17 cellular contexts compared by ENCODE assay signal in genomic region chr4:86909945-86910344, GRCh38. TPM values are rescaled to one million over a fixed set of nuclear protein-coding genes. Genes with fewer than 3 reads are reported as not detected.
"Had no signal": no experiment of that assay in that cellular context is flagged by ENCODE, and none has a peak within 500 bp of the region (broad histone marks: within the 10 kb centered on the region; RNA-seq: fewer than 3 reads in every experiment).

No MANE protein-coding gene starts in this region.

- H3K27me3 ChIP-seq: adrenal gland, colonic mucosa, neutrophil, right lobe of liver, tibial nerve had no signal

- DNase-seq: activated CD4-positive, alpha-beta T cell treated with anti-CD3 and anti-CD28 coated beads, Interleukin-2, amount 50 U/mL, for 1 hour; activated CD4-positive, CD25-positive, alpha-beta regulatory T cell; activated naive CD4-positive, alpha-beta T cell treated with anti-CD3 and anti-CD28 coated beads, Interleukin-2, amount 10 ng/mL, durations not matched to agents 7 days and 5 days; adrenal gland; colonic mucosa; mucosa of descending colon; naive thymus-derived CD8-positive, alpha-beta T cell; right lobe of liver; stimulated activated CD4-positive, alpha-beta T cell treated with anti-CD3 and anti-CD28 coated beads, Interleukin-1b, Interleukin-23, amount 100 ng/mL, for 48 hours; stimulated activated naive B cell treated with anti-CD40 and anti-IgM and Interleukin-4, amounts not matched to agents 10 μg/mL and 1 μg/mL and 100 μg/mL, for 72 hours; T1000 had no signal

- H3K36me3 ChIP-seq: adrenal gland, colonic mucosa, neutrophil, right lobe of liver, tibial nerve had no signal

- ATAC-seq: mucosa of descending colon; naive thymus-derived CD8-positive, alpha-beta T cell had no signal

- H3K4me1 ChIP-seq: colonic mucosa, right lobe of liver had no signal

- H3K9me3 ChIP-seq: adrenal gland, colonic mucosa, mucosa of descending colon, neutrophil, right lobe of liver, tibial nerve had no signal

- H3K27me3 Mint-ChIP-seq: activated naive CD4-positive, alpha-beta T cell treated with anti-CD3 and anti-CD28 coated beads, Interleukin-2, amount 10 ng/mL, durations not matched to agents 7 days and 5 days; naive thymus-derived CD8-positive, alpha-beta T cell; progenitor cell of endocrine pancreas; stimulated activated naive B cell treated with anti-CD40 and anti-IgM and Interleukin-4, amounts not matched to agents 10 μg/mL and 1 μg/mL and 100 μg/mL, for 72 hours had no signal

- H3K27ac ChIP-seq: adrenal gland, colonic mucosa, neutrophil, right lobe of liver, tibial nerve had no signal

- H3K4me3 ChIP-seq: adrenal gland, colonic mucosa, mucosa of descending colon, right lobe of liver, tibial nerve had no signal

- H3K4me3 Mint-ChIP-seq: activated naive CD4-positive, alpha-beta T cell treated with anti-CD3 and anti-CD28 coated beads, Interleukin-2, amount 10 ng/mL, durations not matched to agents 7 days and 5 days; stimulated activated naive B cell treated with anti-CD40 and anti-IgM and Interleukin-4, amounts not matched to agents 10 μg/mL and 1 μg/mL and 100 μg/mL, for 72 hours had no signal

- H3K9me3 Mint-ChIP-seq: activated naive CD4-positive, alpha-beta T cell treated with anti-CD3 and anti-CD28 coated beads, Interleukin-2, amount 10 ng/mL, durations not matched to agents 7 days and 5 days; activated T-helper 2 cell treated with anti-CD3 and anti-CD28 coated beads, Interferon-gamma antibody, Interleukin-2, Interleukin-4, amounts not matched to agents 10 μg/mL and 5 μg/mL and 100 μg/mL, durations not matched to agents 14 hours and 24 hours and 36 hours; naive thymus-derived CD8-positive, alpha-beta T cell; stimulated activated naive B cell treated with anti-CD40 and anti-IgM and Interleukin-4, amounts not matched to agents 10 μg/mL and 1 μg/mL and 100 μg/mL, for 72 hours had no signal

- H3K36me3 Mint-ChIP-seq: activated naive CD4-positive, alpha-beta T cell treated with anti-CD3 and anti-CD28 coated beads, Interleukin-2, amount 10 ng/mL, durations not matched to agents 7 days and 5 days; stimulated activated naive B cell treated with anti-CD40 and anti-IgM and Interleukin-4, amounts not matched to agents 10 μg/mL and 1 μg/mL and 100 μg/mL, for 72 hours had no signal

- H3K27ac Mint-ChIP-seq: activated naive CD4-positive, alpha-beta T cell treated with anti-CD3 and anti-CD28 coated beads, Interleukin-2, amount 10 ng/mL, durations not matched to agents 7 days and 5 days; activated T-helper 2 cell treated with anti-CD3 and anti-CD28 coated beads, Interferon-gamma antibody, Interleukin-2, Interleukin-4, amounts not matched to agents 10 μg/mL and 5 μg/mL and 100 μg/mL, durations not matched to agents 14 hours and 24 hours and 36 hours; progenitor cell of endocrine pancreas; stimulated activated naive B cell treated with anti-CD40 and anti-IgM and Interleukin-4, amounts not matched to agents 10 μg/mL and 1 μg/mL and 100 μg/mL, for 72 hours had no signal

RNA-seq across cellular contexts. Expression of gene C4orf36, which starts 17.7 kb away (rescaled TPM):
- total RNA-seq: activated T-helper 2 cell treated with anti-CD3 and anti-CD28 coated beads, Interferon-gamma antibody, Interleukin-2, Interleukin-4, amounts not matched to agents 10 μg/mL and 5 μg/mL and 100 μg/mL, durations not matched to agents 14 hours and 24 hours and 36 hours; glomerular endothelial cell; lung microvascular endothelial cell; naive thymus-derived CD8-positive, alpha-beta T cell had no signal
- polyA plus RNA-seq: naive thymus-derived CD8-positive, alpha-beta T cell had no signal
